9 cellular contexts compared by ENCODE assay signal in the genomic region with DNA sequence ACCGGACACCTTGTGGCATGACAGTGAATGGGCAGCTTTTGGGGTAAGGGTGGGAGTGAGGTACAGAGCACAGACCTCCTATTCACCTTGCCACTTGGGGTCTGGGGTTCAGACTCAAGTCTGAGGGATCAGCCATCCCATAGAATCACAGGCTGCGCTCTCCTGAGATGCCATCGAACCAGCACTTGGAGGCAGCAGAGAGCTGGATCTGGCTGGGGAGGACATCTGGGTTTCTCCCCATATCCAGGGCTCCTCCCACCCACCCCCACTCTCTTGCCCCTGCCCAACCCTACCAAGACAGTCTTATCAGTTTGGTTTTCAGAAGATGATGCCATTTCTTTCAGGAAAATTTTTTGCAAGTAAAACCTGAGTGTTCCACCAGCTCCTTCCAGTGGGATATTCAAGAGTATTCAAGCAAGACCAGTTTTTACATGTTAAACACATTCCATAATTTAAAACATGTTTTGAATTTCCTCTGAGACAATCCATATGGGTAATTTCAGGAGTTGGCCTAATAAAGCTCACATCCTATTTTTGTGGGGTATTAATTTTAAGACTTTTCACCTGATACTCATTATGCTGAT. TPM values are rescaled to one million over a fixed set of nuclear protein-coding genes. Genes with fewer than 3 reads are reported as not detected.
DNase-seq lines count a peak whose midpoint lies in the region; ATAC-seq and TF ChIP-seq lines count a peak whose summit lies in the region.
"Had no signal": no experiment of that assay in that cellular context is flagged by ENCODE, and none has a peak within 500 bp of the region (broad histone marks: within the 10 kb centered on the region; RNA-seq: fewer than 3 reads in every experiment).

No MANE protein-coding gene starts in this region.

- H3K27ac Mint-ChIP-seq in activated CD4-positive, alpha-beta memory T cell treated with anti-CD3 and anti-CD28 coated beads, Interleukin-2, amount 10 ng/mL, durations not matched to agents 7 days and 5 days: no peak overlapping the region
- H3K27ac Mint-ChIP-seq in CD4-positive, alpha-beta memory T cell: no peak overlapping the region

- ATAC-seq in omental fat pad (ENCODE audit: low FRiP score) (peak; percentile 96), HG02798 (IDR thresholded peaks at IDR 0.05; ENCODE audit: poor library complexity, unreplicated experiment) (no peak)

- H3K4me3 ChIP-seq in fibroblast of the aortic adventitia (ENCODE audit: low read depth, low read length): no peak overlapping the region
- no peak overlapping the region for H3K4me3 ChIP-seq in CD4-positive, alpha-beta memory T cell (ENCODE audit: low read length in 2 of 2)

- no peak overlapping the region for H3K27ac ChIP-seq in CD4-positive, alpha-beta memory T cell (ENCODE audit: low read depth, low read length)
- H3K27ac ChIP-seq: neutrophil had no signal

- CTCF ChIA-PET in activated CD4-positive, alpha-beta memory T cell treated with anti-CD3 and anti-CD28 coated beads, Interleukin-2, amount 10 ng/mL, durations not matched to agents 7 days and 5 days (lab: Charles Lee): interaction anchor here (0.6 to 4.5 kb wide), 15 partner anchors 33 to 358 kb away, joined by 3 to 35 read pairs (median 4); a partner anchor contains a TSS
- CTCF ChIA-PET in CD4-positive, alpha-beta memory T cell (lab: Charles Lee; ENCODE audit: partially characterized antibody): interaction anchor here (0.6 to 1.4 kb wide), 6 partner anchors 10 to 112 kb away, joined by 3 to 5 read pairs (median 3); no protein-coding TSS in a partner anchor

- no peaks in the 10 kb centered on the region for H3K36me3 ChIP-seq in CD4-positive, alpha-beta memory T cell (ENCODE audit: insufficient read depth, low read length)
- H3K36me3 ChIP-seq: neutrophil had no signal

- H3K4me1 Mint-ChIP-seq in activated CD4-positive, alpha-beta memory T cell treated with anti-CD3 and anti-CD28 coated beads, Interleukin-2, amount 10 ng/mL, durations not matched to agents 7 days and 5 days: peaks cover 6% of the 10 kb centered on the region
- H3K4me1 Mint-ChIP-seq in CD4-positive, alpha-beta memory T cell: no peaks in the 10 kb centered on the region

- no peak overlapping the region for H3K4me3 Mint-ChIP-seq in activated CD4-positive, alpha-beta memory T cell treated with anti-CD3 and anti-CD28 coated beads, Interleukin-2, amount 10 ng/mL, durations not matched to agents 7 days and 5 days
- no peak overlapping the region for H3K4me3 Mint-ChIP-seq in CD4-positive, alpha-beta memory T cell

- no peaks in the 10 kb centered on the region for H3K36me3 Mint-ChIP-seq in activated CD4-positive, alpha-beta memory T cell treated with anti-CD3 and anti-CD28 coated beads, Interleukin-2, amount 10 ng/mL, durations not matched to agents 7 days and 5 days (ENCODE audit: low read depth)
- H3K36me3 Mint-ChIP-seq in CD4-positive, alpha-beta memory T cell: no peaks in the 10 kb centered on the region

- POLR2A ChIA-PET in activated CD4-positive, alpha-beta memory T cell treated with anti-CD3 and anti-CD28 coated beads, Interleukin-2, amount 10 ng/mL, durations not matched to agents 7 days and 5 days (lab: Charles Lee): interaction anchor here (0.9 to 1.5 kb wide), 3 partner anchors 36 to 39 kb away, joined by 3 to 5 read pairs (median 3); no protein-coding TSS in a partner anchor
- POLR2A ChIA-PET in CD4-positive, alpha-beta memory T cell (lab: Charles Lee; ENCODE audit: partially characterized antibody): no interaction called here

- H3K9me3 Mint-ChIP-seq in activated CD4-positive, alpha-beta memory T cell treated with anti-CD3 and anti-CD28 coated beads, Interleukin-2, amount 10 ng/mL, durations not matched to agents 7 days and 5 days: no peaks in the 10 kb centered on the region
- H3K9me3 Mint-ChIP-seq in CD4-positive, alpha-beta memory T cell: no peaks in the 10 kb centered on the region

- H3K9me3 ChIP-seq in CD4-positive, alpha-beta memory T cell (ENCODE audit: control insufficient read depth in 1 of 2, low read length in 2 of 2): no peaks in the 10 kb centered on the region
- H3K9me3 ChIP-seq: neutrophil had no signal

- TF ChIP-seq CTCF in fibroblast of the aortic adventitia (IDR thresholded peaks at IDR 0.05; ENCODE audit: insufficient read depth, low read length): peak; percentile 89
- TF ChIP-seq CTCF in omental fat pad (IDR thresholded peaks at IDR 0.05): no peak

- H3K27me3 Mint-ChIP-seq in activated CD4-positive, alpha-beta memory T cell treated with anti-CD3 and anti-CD28 coated beads, Interleukin-2, amount 10 ng/mL, durations not matched to agents 7 days and 5 days: peaks cover 5% of the 10 kb centered on the region
- no peaks in the 10 kb centered on the region for H3K27me3 Mint-ChIP-seq in CD4-positive, alpha-beta memory T cell

- DNase-seq in ACHN: peak; percentile 70
- peak; percentile 22 for DNase-seq in GM04504 (ENCODE audit: low read depth)
- DNase-seq in NCI-H1694 (lab: John Stamatoyannopoulos, UW): peak; percentile 47
- peak; percentile 45 for DNase-seq in activated CD4-positive, alpha-beta memory T cell treated with anti-CD3 and anti-CD28 coated beads, Interleukin-2, amount 10 ng/mL, durations not matched to agents 7 days and 5 days
- peak; percentile 69 for DNase-seq in fibroblast of the aortic adventitia (ENCODE audit: low read depth)
- DNase-seq in omental fat pad (ENCODE audit: low spot score): no peak
- no peak for DNase-seq in CD4-positive, alpha-beta memory T cell

- in situ Hi-C loops in ACHN (cut with HindIII; ENCODE audit: low pct_ligation_motif_present, low pct_unique_long_range_greater_than_20kb, low sequenced_read_pairs): no loop called here

- H3K4me1 ChIP-seq in CD4-positive, alpha-beta memory T cell (ENCODE audit: insufficient read depth, low read length): no peaks in the 10 kb centered on the region

- H3K27me3 ChIP-seq in CD4-positive, alpha-beta memory T cell (ENCODE audit: insufficient read depth, low read length): no peaks in the 10 kb centered on the region
- H3K27me3 ChIP-seq: neutrophil had no signal

- intact Hi-C loops in CD4-positive, alpha-beta memory T cell (cut with micrococcal nuclease): loop anchor here (2.0 kb wide), 1 partner anchor 37 kb away; no protein-coding TSS in a partner anchor

RNA-seq across cellular contexts. Expression of a gene that starts 29.2 kb away (rescaled TPM):
- not detected for total RNA-seq in activated CD4-positive, alpha-beta memory T cell treated with anti-CD3 and anti-CD28 coated beads, Interleukin-2, amount 10 ng/mL, durations not matched to agents 7 days and 5 days
- total RNA-seq in fibroblast of the aortic adventitia (ENCODE audit: low replicate concordance) (not detected in 2 replicates), omental fat pad (not detected)
- total RNA-seq in CD4-positive, alpha-beta memory T cell: not detected
- polyA plus RNA-seq in CD4-positive, alpha-beta memory T cell: not detected

RNA-seq across cellular contexts. Expression of a gene that starts 33.2 kb away (rescaled TPM):
- 1 to 10 TPM; 3.4 to 3.9 TPM for total RNA-seq in activated CD4-positive, alpha-beta memory T cell treated with anti-CD3 and anti-CD28 coated beads, Interleukin-2, amount 10 ng/mL, durations not matched to agents 7 days and 5 days
- total RNA-seq in fibroblast of the aortic adventitia (ENCODE audit: low replicate concordance) (not detected in 2 replicates), omental fat pad (1 to 10 TPM in 2 of 4 donors, under 1 TPM in 2; 0.65 to 2.5 (median 1.4) TPM)
- not detected for total RNA-seq in CD4-positive, alpha-beta memory T cell
- polyA plus RNA-seq in CD4-positive, alpha-beta memory T cell: under 1 TPM in 1 of 2 donors, not detected in 1; 0.05 TPM

Comparison
In these comparisons a context has a peak if more than half of its experiments do, and no peak if none do; other contexts are left out.
1. DNase-seq: peak in ACHN (single experiment), GM04504 (single experiment), NCI-H1694 (single experiment), activated CD4-positive, alpha-beta memory T cell treated with anti-CD3 and anti-CD28 coated beads, Interleukin-2, amount 10 ng/mL, durations not matched to agents 7 days and 5 days (single experiment) and fibroblast of the aortic adventitia (single experiment); none in omental fat pad (single experiment) and CD4-positive, alpha-beta memory T cell (0 of 5).